1 cellular context compared by ENCODE assay signal in genomic region chr15:88467073-88467934, GRCh38.
TF ChIP-seq lines count a peak whose summit lies in the region.

Gene MRPL46 (minus strand): TSS chr15:88467388. CDS start chr15:88467377, 11 bp downstream.
Gene MRPS11 (plus strand): TSS chr15:88467708. CDS start chr15:88467718, 10 bp downstream.

TF ChIP-seq in A549, 52 proteins besides CTCF, POLR2A, EP300 and RAD21 (continued from another document):
- TF ChIP-seq PBX3 (IDR thresholded peaks at IDR 0.05) (peak; percentile 74; the same call in 1 of the 2 replicates), HDAC2 (IDR thresholded peaks at IDR 0.05) (peak; percentile 86; the same call in 1 of the 2 replicates), MYC (IDR thresholded peaks at IDR 0.05; ENCODE audit: borderline replicate concordance, low read length) (peak; percentile 64; the same call in 1 of the 2 replicates), BHLHE40 (IDR thresholded peaks at IDR 0.05; ENCODE audit: low read depth, low read length) (peak; percentile 89)
TF ChIP-seq in A549: peak in this region for 15.
